30 cellular contexts compared by ENCODE assay signal in genomic region chr13:33671560-33671959, GRCh38.
"Had no signal": no experiment of that assay in that cellular context is flagged by ENCODE, and none has a peak within 500 bp of the region (broad histone marks: within the 10 kb centered on the region; RNA-seq: fewer than 3 reads in every experiment).

No MANE protein-coding gene starts in this region.

- DNase-seq: colonic mucosa; cortex of kidney; dermis blood vessel endothelial cell; dorsolateral prefrontal cortex; effector CD4-positive, alpha-beta T cell; effector CD8-positive, alpha-beta T cell; effector memory CD4-positive, alpha-beta T cell; effector memory CD8-positive, alpha-beta T cell; endodermal cell; erythroblast; esophagus squamous epithelium; foreskin fibroblast; foreskin keratinocyte; foreskin melanocyte; gastrocnemius medialis; glutamatergic neuron; head of caudate nucleus; heart left ventricle; heart right ventricle had no signal

- H3K4me1 ChIP-seq: colonic mucosa, foreskin keratinocyte had no signal

- ATAC-seq: effector memory CD8-positive, alpha-beta T cell; esophagus mucosa; foreskin keratinocyte; gastrocnemius medialis; gastroesophageal sphincter; heart left ventricle; heart right ventricle had no signal

- H3K27ac Mint-ChIP-seq: dendritic cell treated with granulocyte-macrophage colony-stimulating factor and Interleukin-4, amounts not matched to agents 40 ng/mL and 50 ng/mL, for 4 days; effector memory CD8-positive, alpha-beta T cell; endodermal cell had no signal

- H3K4me3 ChIP-seq: colonic mucosa, coronary artery, dorsolateral prefrontal cortex, esophagus muscularis mucosa, esophagus squamous epithelium, gastrocnemius medialis, gastroesophageal sphincter, heart left ventricle, heart right ventricle, hepatocyte had no signal

- H3K27ac ChIP-seq: colonic mucosa, coronary artery, dorsolateral prefrontal cortex, epithelial cell of prostate, esophagus muscularis mucosa, esophagus squamous epithelium, foreskin keratinocyte, gastrocnemius medialis, gastroesophageal sphincter, heart left ventricle, heart right ventricle, hepatocyte had no signal

- FAIRE-seq: colon, endometrium, endothelial cell of umbilical vein, frontal cortex had no signal

- H3K9me3 ChIP-seq: colonic mucosa, esophagus muscularis mucosa, esophagus squamous epithelium, gastrocnemius medialis, gastroesophageal sphincter had no signal

- H3K9me3 Mint-ChIP-seq: dendritic cell treated with granulocyte-macrophage colony-stimulating factor and Interleukin-4, amounts not matched to agents 40 ng/mL and 50 ng/mL, for 4 days; effector memory CD8-positive, alpha-beta T cell; endodermal cell had no signal

- H3K27me3 Mint-ChIP-seq: dendritic cell treated with granulocyte-macrophage colony-stimulating factor and Interleukin-4, amounts not matched to agents 40 ng/mL and 50 ng/mL, for 4 days; effector memory CD8-positive, alpha-beta T cell had no signal

- H3K4me3 Mint-ChIP-seq: dendritic cell treated with granulocyte-macrophage colony-stimulating factor and Interleukin-4, amounts not matched to agents 40 ng/mL and 50 ng/mL, for 4 days; effector memory CD8-positive, alpha-beta T cell; endodermal cell had no signal

- H3K4me2 ChIP-seq: hepatocyte had no signal
